Comparison of ENCODE assay signal across 20 cellular contexts in the genomic region with DNA sequence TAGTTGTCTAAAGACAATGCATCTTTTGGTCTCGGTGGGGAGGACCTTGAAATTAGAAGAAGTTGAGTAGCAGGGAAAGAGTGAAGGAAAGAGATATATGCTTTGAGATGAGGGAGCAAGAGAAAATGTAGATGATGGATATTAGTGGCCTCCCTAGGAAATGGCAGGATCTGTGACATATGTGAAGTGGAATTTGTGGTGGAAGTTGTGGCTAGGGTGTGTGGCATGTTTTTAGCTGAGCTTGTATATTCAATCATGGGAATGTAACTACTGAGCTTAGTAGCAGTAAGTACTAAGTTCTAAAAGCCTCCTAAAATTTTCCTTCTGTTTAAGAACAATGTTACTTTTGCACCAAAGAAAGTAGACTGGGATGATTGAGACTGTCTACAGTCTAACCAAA.
DNase-seq lines count a peak whose midpoint lies in the region; ATAC-seq and TF ChIP-seq lines count a peak whose summit lies in the region.
"Had no signal": no experiment of that assay in that cellular context is flagged by ENCODE, and none has a peak within 500 bp of the region (broad histone marks: within the 10 kb centered on the region; RNA-seq: fewer than 3 reads in every experiment).

No MANE protein-coding gene starts in this region.

- H3K27ac ChIP-seq in brain microvascular endothelial cell (no peak overlapping the region), A673 (ENCODE audit: low read depth, low read length, poor library complexity, severe bottlenecking) (no peak overlapping the region)
- H3K27ac ChIP-seq: HL-60, KMS-11, SK-N-MC had no signal

- in situ Hi-C loops in brain microvascular endothelial cell (cut with HindIII; ENCODE audit: low pct_ligation_motif_present, low sequenced_read_pairs), result no loop called here

- no peak for TF ChIP-seq CTCF in brain microvascular endothelial cell (IDR thresholded peaks at IDR 0.05; ENCODE audit: low read depth, low read length, missing control alignments)
- no peak for TF ChIP-seq CTCF in A673 (conservative IDR thresholded peaks at IDR 0.05; ENCODE audit: low read depth, low read length)

- no peaks in the 10 kb centered on the region for H3K36me3 ChIP-seq in brain microvascular endothelial cell (replicated peaks)
- no peaks in the 10 kb centered on the region for H3K36me3 ChIP-seq in A673 (ENCODE audit: insufficient read depth, low read length, poor library complexity, severe bottlenecking)

- no TSS peak for BruUV-seq in A673 (replicated peaks; lab: Mats Ljungman, UMichigan)

- H3K4me1 ChIP-seq in A673 (ENCODE audit: insufficient read depth, low read length, poor library complexity, severe bottlenecking), result peaks cover 9% of the 10 kb centered on the region

- POLR2A ChIA-PET in A673 (lab: Charles Lee; ENCODE audit: low non-redundant PET), result no interaction called here

- DNase-seq in EH (ENCODE audit: low read depth) (peak; percentile 36), LHCN-M2 (ENCODE audit: low read depth) (peak; percentile 55), brain microvascular endothelial cell (peak; percentile 40), kidney tubule cell (ENCODE audit: low spot score) (peak; percentile 67), cerebellum (ENCODE audit: low spot score) (no peak), A673 (ENCODE audit: low spot score) (no peak), NK-92 (lab: John Stamatoyannopoulos, UW; ENCODE audit: unreplicated experiment) (no peak)
- DNase-seq: C1 segment of cervical spinal cord, DMS79 treated with DMSO at 0.1 percent for 48 hours, GOT3, NCI-H1048, NCI-H1436 treated with DMSO at 0.1 percent for 48 hours, NCI-H2029 treated with DMSO at 0.1 percent for 48 hours, NCI-H524, Right ventricle myocardium superior had no signal

- ATAC-seq in GM21360 (IDR thresholded peaks at IDR 0.05; ENCODE audit: unreplicated experiment), result no peak
- ATAC-seq: Panc1 had no signal

- CTCF ChIA-PET in A673 (lab: Charles Lee), result no interaction called here

- H3K27me3 ChIP-seq in brain microvascular endothelial cell (replicated peaks), result no peaks in the 10 kb centered on the region
- no peaks in the 10 kb centered on the region for H3K27me3 ChIP-seq in A673 (replicated peaks; ENCODE audit: insufficient read depth, low read depth, low read length, poor library complexity)

- H3K4me3 ChIP-seq in brain microvascular endothelial cell (ENCODE audit: low read depth, low read length), result no peak overlapping the region
- H3K4me3 ChIP-seq in A673 (ENCODE audit: low read depth, low read length, poor library complexity, severe bottlenecking), result no peak overlapping the region
- H3K4me3 ChIP-seq: SK-N-MC had no signal

- intact Hi-C loops in A673 (cut with micrococcal nuclease; ENCODE audit: unreplicated experiment), result no loop called here

- H3K9me3 ChIP-seq in A673 (ENCODE audit: low read depth, low read length, poor library complexity, severe bottlenecking), result no peaks in the 10 kb centered on the region

Comparison
In these comparisons a context has a peak if more than half of its experiments do, and no peak if none do; other contexts are left out.
1. DNase-seq: peak in EH (single experiment), LHCN-M2 (single experiment), brain microvascular endothelial cell (single experiment) and kidney tubule cell (single experiment); none in cerebellum (single experiment), A673 (single experiment) and NK-92 (single experiment).